8 cellular contexts compared by ENCODE assay signal in genomic region chr11:2888266-2888968, GRCh38. TPM values are rescaled to one million over a fixed set of nuclear protein-coding genes. Genes with fewer than 3 reads are reported as not detected.
A peak's percentile ranks its signal among the peaks of the same experiment; 100 is the strongest.
DNase-seq lines count a peak whose midpoint lies in the region; ATAC-seq, FAIRE-seq and TF ChIP-seq lines count a peak whose summit lies in the region.

No MANE protein-coding gene starts in this region.

- H3K36me3 ChIP-seq in BLaER1 treated with 17β-estradiol and CSF1 and Interleukin-3, amounts not matched to agents 10 nM and 100 nM = no peaks in the 10 kb centered on the region
- H3K36me3 ChIP-seq in HEK293 (ENCODE audit: control insufficient read depth in 2 of 2, insufficient read depth in 1 of 2, low read length in 2 of 2) = no peaks in the 10 kb centered on the region
- H3K36me3 ChIP-seq in HepG2 (replicated peaks in 1 of 2; ENCODE audit: control insufficient read depth in 1 of 2, insufficient read depth in 2 of 2, low read length in 2 of 2) = no peaks in the 10 kb centered on the region

- no peaks in the 10 kb centered on the region for H3K9me3 ChIP-seq in BLaER1 treated with 17β-estradiol and CSF1 and Interleukin-3, amounts not matched to agents 10 nM and 100 nM (replicated peaks in 1 of 11)
- H3K9me3 ChIP-seq in HEK293 (ENCODE audit: control insufficient read depth, insufficient read depth, low read depth, low read length) (no peaks in the 10 kb centered on the region), HepG2 (ENCODE audit: low read length) (no peaks in the 10 kb centered on the region)

- TF ChIP-seq EP300 in HepG2 (IDR thresholded peaks at IDR 0.05; ENCODE audit: low read depth in 2 of 2, low read length in 2 of 2) (no peak), HepG2 (CRISPR knock-in tag; IDR thresholded peaks at IDR 0.05; ENCODE audit: borderline replicate concordance) (no peak)

- in situ Hi-C loops in HepG2 (cut with HindIII; ENCODE audit: extremely low pct_ligation_motif_present, low pct_unique_long_range_greater_than_20kb) = loop anchor here (5.0 kb wide), 1 partner anchor 356 kb away; no protein-coding TSS in a partner anchor

- H3K36me3 Mint-ChIP-seq in activated CD4-positive, alpha-beta T cell treated with anti-CD3 and anti-CD28 coated beads, Interleukin-2, amount 10 ng/mL, durations not matched to agents 24 days and 14 days (ENCODE audit: low read depth) = no peaks in the 10 kb centered on the region
- no peaks in the 10 kb centered on the region for H3K36me3 Mint-ChIP-seq in chondrocyte (ENCODE audit: low read depth)

- H3K9me3 Mint-ChIP-seq in activated CD4-positive, alpha-beta T cell treated with anti-CD3 and anti-CD28 coated beads, Interleukin-2, amount 10 ng/mL, durations not matched to agents 24 days and 14 days = no peaks in the 10 kb centered on the region
- no peaks in the 10 kb centered on the region for H3K9me3 Mint-ChIP-seq in chondrocyte (ENCODE audit: low read depth)

- no peak overlapping the region for H3K4me3 Mint-ChIP-seq in activated CD4-positive, alpha-beta T cell treated with anti-CD3 and anti-CD28 coated beads, Interleukin-2, amount 10 ng/mL, durations not matched to agents 24 days and 14 days
- H3K4me3 Mint-ChIP-seq in chondrocyte (ENCODE audit: unreplicated experiment) = no peak overlapping the region

- POLR2A ChIA-PET in HEK293 (lab: Yijun Ruan, JAX) (interaction anchor here (0.7 to 1.8 kb wide), 4 partner anchors 41 to 369 kb away, joined by 3 to 15 read pairs (median 4); partner anchors contain the start of genes KCNQ1OT1 and PHLDA2), HepG2 (lab: Yijun Ruan, JAX) (interaction anchor here (0.9 to 2.7 kb wide), 2 partner anchors 14 to 325 kb away, joined by 3 to 10 read pairs; a partner anchor contains a TSS)

- WGBS in HepG2 (ENCODE audit: low lambda C conversion rate) = 68% methylated on average over 8 of the region's 25 CpGs

- peaks cover 13% of the 10 kb centered on the region for H3K27me3 Mint-ChIP-seq in activated CD4-positive, alpha-beta T cell treated with anti-CD3 and anti-CD28 coated beads, Interleukin-2, amount 10 ng/mL, durations not matched to agents 24 days and 14 days
- H3K27me3 Mint-ChIP-seq in chondrocyte (ENCODE audit: low read depth) = no peaks in the 10 kb centered on the region

- CTCF ChIA-PET in HEK293 (lab: Yijun Ruan, JAX) (interaction anchor here (0.5 to 16.8 kb wide), 26 partner anchors 9 to 587 kb away, joined by 3 to 456 read pairs (median 3); partner anchors contain the start of genes C11orf21 and TSPAN32), HepG2 (lab: Yijun Ruan, JAX; ENCODE audit: low intra/inter-chr PET ratio, low total read pairs) (interaction anchor here (0.8 to 8.6 kb wide), 3 partner anchors 196 to 356 kb away, joined by 3 to 148 read pairs (median 25); no protein-coding TSS in a partner anchor)

- FAIRE-seq in HepG2 (lab: Jason Lieb, UNC) = peak; percentile 18

- peak overlapping the region in 9 of 11 experiments; percentile 38 to 97 (median 91); a peak in 11 of 22 replicates for H3K4me2 ChIP-seq in BLaER1 treated with 17β-estradiol and CSF1 and Interleukin-3, amounts not matched to agents 10 nM and 100 nM
- H3K4me2 ChIP-seq in HepG2 (ENCODE audit: low read depth, low read length) = no peak overlapping the region; the same call in 1 of the 2 replicates

- no peak for TF ChIP-seq POLR2A in HepG2 (IDR thresholded peaks at IDR 0.05; ENCODE audit: insufficient read depth in 1 of 2, low read depth in 2 of 2, low read length in 2 of 2)

- H2AFZ ChIP-seq in HepG2 (ENCODE audit: low read length) = no peak overlapping the region

- peaks cover 16% of the 10 kb centered on the region for H3K4me1 Mint-ChIP-seq in activated CD4-positive, alpha-beta T cell treated with anti-CD3 and anti-CD28 coated beads, Interleukin-2, amount 10 ng/mL, durations not matched to agents 24 days and 14 days
- H3K4me1 Mint-ChIP-seq in chondrocyte (ENCODE audit: low read depth) = peaks cover 22% of the 10 kb centered on the region

- ATAC-seq in HepG2 = peak; percentile 84
- ATAC-seq in HG03139 (IDR thresholded peaks at IDR 0.05; ENCODE audit: unreplicated experiment) = no peak

- H4K20me1 ChIP-seq in BLaER1 treated with 17β-estradiol and CSF1 and Interleukin-3, amounts not matched to agents 10 nM and 100 nM = peaks cover 0 to 35% (median 6%) of the 10 kb centered on the region in 11 experiments; a peak in 11 of 22 replicates
- no peaks in the 10 kb centered on the region for H4K20me1 ChIP-seq in HepG2 (ENCODE audit: insufficient read depth, low read length)

- H3K4me1 ChIP-seq in BLaER1 treated with 17β-estradiol and CSF1 and Interleukin-3, amounts not matched to agents 10 nM and 100 nM = peaks cover 59 to 80% (median 76%) of the 10 kb centered on the region in 10 experiments
- no peaks in the 10 kb centered on the region for H3K4me1 ChIP-seq in HEK293 (ENCODE audit: control insufficient read depth, insufficient read depth, low read length)
- peaks cover 39% of the 10 kb centered on the region for H3K4me1 ChIP-seq in HepG2 (ENCODE audit: insufficient read depth, low read length)

- DNase-seq in NCI-H526 (lab: John Stamatoyannopoulos, UW) (peak; percentile 70 to 97), chondrocyte (ENCODE audit: low spot score) (no peak), HepG2 (ENCODE audit: low spot score) (peak; percentile 67)
- peak; percentile 96 for DNase-seq in activated CD4-positive, alpha-beta T cell treated with anti-CD3 and anti-CD28 coated beads, Interleukin-2, amount 10 ng/mL, durations not matched to agents 24 days and 14 days
- DNase-seq in stimulated activated CD4-positive, alpha-beta T cell treated with anti-CD3 and anti-CD28 coated beads, Interleukin-4, amount 100 ng/mL, for 4 hours = peak; percentile 78 to 89

- TF ChIP-seq RAD21 in HepG2 (CRISPR knock-in tag; IDR thresholded peaks at IDR 0.05) = peak; percentile 96

- no peak overlapping the region for H3K27ac ChIP-seq in BLaER1 treated with 17β-estradiol and CSF1 and Interleukin-3, amounts not matched to agents 10 nM and 100 nM
- no peak overlapping the region for H3K27ac ChIP-seq in HEK293 (ENCODE audit: extremely low read depth, low read depth, low read length)
- H3K27ac ChIP-seq in HepG2 (ENCODE audit: extremely low read length, insufficient read depth, low read length) = no peak overlapping the region

- H3K79me2 ChIP-seq in HepG2 (ENCODE audit: insufficient read depth, low read length) = no peaks in the 10 kb centered on the region

- H3K27ac Mint-ChIP-seq in activated CD4-positive, alpha-beta T cell treated with anti-CD3 and anti-CD28 coated beads, Interleukin-2, amount 10 ng/mL, durations not matched to agents 24 days and 14 days = no peak overlapping the region
- H3K27ac Mint-ChIP-seq in chondrocyte (ENCODE audit: unreplicated experiment) = no peak overlapping the region

- H3K4me3 ChIP-seq in BLaER1 treated with 17β-estradiol and CSF1 and Interleukin-3, amounts not matched to agents 10 nM and 100 nM = no peak overlapping the region
- H3K4me3 ChIP-seq in HEK293 (ENCODE audit: low read depth, low read length) (no peak overlapping the region), HepG2 (replicated peaks in 1 of 3; ENCODE audit: insufficient read depth in 1 of 3, low read depth in 2 of 3, low read length in 3 of 3) (no peak overlapping the region)

- BruUV-seq in HepG2 (replicated peaks; lab: Mats Ljungman, UMichigan) = no TSS peak

- TF ChIP-seq CTCF in HEK293 (tag by site-specific recombination; IDR thresholded peaks at IDR 0.05) = peak; percentile 81
- peak; percentile 91 for TF ChIP-seq CTCF in chondrocyte (IDR thresholded peaks at IDR 0.05)
- TF ChIP-seq CTCF in HepG2 (CRISPR knock-in tag; IDR thresholded peaks at IDR 0.05) = peak; percentile 98

- intact Hi-C loops in activated CD4-positive, alpha-beta T cell treated with anti-CD3 and anti-CD28 coated beads, Interleukin-2, amount 10 ng/mL, durations not matched to agents 24 days and 14 days (cut with micrococcal nuclease) = loop anchor here (1.0 to 10.0 kb wide), 5 partner anchors 184 to 624 kb away; partner anchors contain the start of gene TRPM5
- intact Hi-C loops in HepG2 (cut with micrococcal nuclease; ENCODE audit: unreplicated experiment) = loop anchor here (1.0 to 5.0 kb wide), 3 partner anchors 196 to 356 kb away; no protein-coding TSS in a partner anchor

- no peak overlapping the region for H3K9ac ChIP-seq in BLaER1 treated with 17β-estradiol and CSF1 and Interleukin-3, amounts not matched to agents 10 nM and 100 nM
- H3K9ac ChIP-seq in HepG2 (ENCODE audit: insufficient read depth, low read depth, low read length) = no peak overlapping the region

- peaks cover 0 to 22% (median 19%) of the 10 kb centered on the region in 11 experiments; a peak in 19 of 22 replicates for H3K27me3 ChIP-seq in BLaER1 treated with 17β-estradiol and CSF1 and Interleukin-3, amounts not matched to agents 10 nM and 100 nM
- peaks cover 3 to 10% of the 10 kb centered on the region in 2 experiments; a peak in 3 of 5 replicates for H3K27me3 ChIP-seq in HepG2 (ENCODE audit: control insufficient read depth in 1 of 2, insufficient read depth in 2 of 2, low read length in 2 of 2)

RNA-seq across cellular contexts. Expression of gene CDKN1C, which starts 2.8 kb away (rescaled TPM):
- total RNA-seq in activated CD4-positive, alpha-beta T cell treated with anti-CD3 and anti-CD28 coated beads, Interleukin-2, amount 10 ng/mL, durations not matched to agents 24 days and 14 days = 1.8 and 2.0 TPM in 2 replicates
- total RNA-seq in chondrocyte (5.4 to 15.7 TPM (median 14.6 TPM) in 3 replicates), HepG2 (2016; rRNA removed; fragmentation: Illumina TruSeq; extraction: Trizol) (not detected in 2 replicates)
- not detected in 2 replicates for total RNA-seq in HepG2 (2016; cell fraction: cytosol; rRNA removed; fragmentation: Illumina TruSeq; extraction: Trizol; ENCODE audit: low read depth)
- not detected in 2 replicates for total RNA-seq in HepG2 (2016; cell fraction: insoluble cytoplasmic fraction; rRNA removed; fragmentation: Illumina TruSeq; extraction: Trizol)
- not detected in 2 replicates for total RNA-seq in HepG2 (2016; cell fraction: membrane; rRNA removed; fragmentation: Illumina TruSeq; extraction: Trizol)
- not detected in 2 replicates for total RNA-seq in HepG2 (2016; cell fraction: nucleus; rRNA removed; fragmentation: Illumina TruSeq; extraction: Trizol)
- not detected in 2 replicates for polyA plus RNA-seq in HepG2 (2011; rRNA removed)
- not detected in 2 replicates for polyA plus RNA-seq in HepG2 (2011; cell fraction: cytosol; rRNA removed)
- 0.10 and 0.23 TPM in 2 replicates for polyA plus RNA-seq in HepG2 (2011; cell fraction: nucleus; rRNA removed)
- polyA plus RNA-seq in HepG2 (2012) = not detected in 2 replicates
- polyA plus RNA-seq in HepG2 (2016; cell fraction: cytosol; fragmentation: Illumina TruSeq; extraction: Trizol; ENCODE audit: low read depth) = not detected in 2 replicates
- polyA plus RNA-seq in HepG2 (2016; cell fraction: insoluble cytoplasmic fraction; fragmentation: Illumina TruSeq; extraction: Trizol; ENCODE audit: low read depth) = not detected in 2 replicates
- not detected in 2 replicates for polyA plus RNA-seq in HepG2 (2016; cell fraction: membrane; fragmentation: Illumina TruSeq; extraction: Trizol; ENCODE audit: low read depth)
- not detected in 2 replicates for polyA plus RNA-seq in HepG2 (2016; cell fraction: nucleus; fragmentation: Illumina TruSeq; extraction: Trizol; ENCODE audit: insufficient read depth, low read depth)
- 17.4 TPM in 1 of 2 replicates, not detected in the other for polyA minus RNA-seq in HepG2 (2011; rRNA and poly(A)+ RNA removed; ENCODE audit: low replicate concordance)
- 0.30 and 0.70 TPM in 2 replicates for polyA minus RNA-seq in HepG2 (2011; cell fraction: cytosol; rRNA and poly(A)+ RNA removed)
- polyA minus RNA-seq in HepG2 (2011; cell fraction: nucleus; rRNA and poly(A)+ RNA removed) = 0.52 TPM in 1 of 2 replicates, not detected in the other

RNA-seq across cellular contexts. Expression of gene PHLDA2, which starts 40.8 kb away (rescaled TPM):
- 25.5 and 26.7 TPM in 2 replicates for total RNA-seq in activated CD4-positive, alpha-beta T cell treated with anti-CD3 and anti-CD28 coated beads, Interleukin-2, amount 10 ng/mL, durations not matched to agents 24 days and 14 days
- total RNA-seq in chondrocyte (63.9 to 69.0 TPM (median 64.4 TPM) in 3 replicates), HepG2 (2016; rRNA removed; fragmentation: Illumina TruSeq; extraction: Trizol) (0.36 and 0.55 TPM in 2 replicates)
- 0.40 TPM in 1 of 2 replicates, not detected in the other for total RNA-seq in HepG2 (2016; cell fraction: cytosol; rRNA removed; fragmentation: Illumina TruSeq; extraction: Trizol; ENCODE audit: low read depth)
- 0.27 and 0.56 TPM in 2 replicates for total RNA-seq in HepG2 (2016; cell fraction: insoluble cytoplasmic fraction; rRNA removed; fragmentation: Illumina TruSeq; extraction: Trizol)
- total RNA-seq in HepG2 (2016; cell fraction: membrane; rRNA removed; fragmentation: Illumina TruSeq; extraction: Trizol) = 0.31 and 0.65 TPM in 2 replicates
- total RNA-seq in HepG2 (2016; cell fraction: nucleus; rRNA removed; fragmentation: Illumina TruSeq; extraction: Trizol) = not detected in 2 replicates
- 0.78 and 1.5 TPM in 2 replicates for polyA plus RNA-seq in HepG2 (2011; rRNA removed)
- 2.2 and 3.8 TPM in 2 replicates for polyA plus RNA-seq in HepG2 (2011; cell fraction: cytosol; rRNA removed)
- polyA plus RNA-seq in HepG2 (2011; cell fraction: nucleus; rRNA removed) = 3.7 and 3.9 TPM in 2 replicates
- 1.5 and 2.9 TPM in 2 replicates for polyA plus RNA-seq in HepG2 (2012)
- polyA plus RNA-seq in HepG2 (2016; cell fraction: cytosol; fragmentation: Illumina TruSeq; extraction: Trizol; ENCODE audit: low read depth) = 1.1 and 1.5 TPM in 2 replicates
- polyA plus RNA-seq in HepG2 (2016; cell fraction: insoluble cytoplasmic fraction; fragmentation: Illumina TruSeq; extraction: Trizol; ENCODE audit: low read depth) = 2.2 and 2.4 TPM in 2 replicates
- 1.2 and 1.5 TPM in 2 replicates for polyA plus RNA-seq in HepG2 (2016; cell fraction: membrane; fragmentation: Illumina TruSeq; extraction: Trizol; ENCODE audit: low read depth)
- 2.0 and 2.5 TPM in 2 replicates for polyA plus RNA-seq in HepG2 (2016; cell fraction: nucleus; fragmentation: Illumina TruSeq; extraction: Trizol; ENCODE audit: insufficient read depth, low read depth)
- 1.2 and 12.9 TPM in 2 replicates for polyA minus RNA-seq in HepG2 (2011; rRNA and poly(A)+ RNA removed; ENCODE audit: low replicate concordance)
- 0.88 and 1.4 TPM in 2 replicates for polyA minus RNA-seq in HepG2 (2011; cell fraction: cytosol; rRNA and poly(A)+ RNA removed)
- 0.64 and 0.87 TPM in 2 replicates for polyA minus RNA-seq in HepG2 (2011; cell fraction: nucleus; rRNA and poly(A)+ RNA removed)

Comparison
In these comparisons a context has a peak if more than half of its experiments do, and no peak if none do; other contexts are left out.
1. RNA of gene PHLDA2, which starts 40.8 kb away (total RNA-seq): 63.9 to 69.0 TPM in chondrocyte and 25.5 to 26.7 TPM in activated CD4-positive, alpha-beta T cell treated with anti-CD3 and anti-CD28 coated beads, Interleukin-2, amount 10 ng/mL, durations not matched to agents 24 days and 14 days; 0.27 to 0.65 TPM in HepG2; every median in the first group is over 10 times any median in the second.
2. Peak in every context shown above with its lines, with median percentiles within 50 percentile points of each other: CTCF ChIP-seq.